In genomic region chr1:100019220-100019619, GRCh38 we compare ENCODE assay signal across 28 cellular contexts.
"Had no signal": no experiment of that assay in that cellular context is flagged by ENCODE, and none has a peak within 500 bp of the region (broad histone marks: within the 10 kb centered on the region; RNA-seq: fewer than 3 reads in every experiment).

No MANE protein-coding gene starts in this region.

- DNase-seq: colonic mucosa; cortex of kidney; dermis blood vessel endothelial cell; dorsolateral prefrontal cortex; effector CD4-positive, alpha-beta T cell; effector CD8-positive, alpha-beta T cell; effector memory CD4-positive, alpha-beta T cell; effector memory CD8-positive, alpha-beta T cell; endodermal cell; erythroblast; esophagus squamous epithelium; foreskin fibroblast; foreskin keratinocyte; foreskin melanocyte; gastrocnemius medialis; glutamatergic neuron; head of caudate nucleus; heart left ventricle; heart right ventricle had no signal

- H3K4me1 ChIP-seq: colonic mucosa, esophagus muscularis mucosa, esophagus squamous epithelium, foreskin keratinocyte, gastrocnemius medialis, gastroesophageal sphincter, heart left ventricle, heart right ventricle had no signal

- H3K9me3 ChIP-seq: colonic mucosa, esophagus muscularis mucosa, esophagus squamous epithelium, gastrocnemius medialis, gastroesophageal sphincter, heart left ventricle, heart right ventricle had no signal

- FAIRE-seq: colon, endometrium, endothelial cell of umbilical vein, frontal cortex had no signal

- ATAC-seq: effector memory CD8-positive, alpha-beta T cell; foreskin keratinocyte; gastrocnemius medialis; gastroesophageal sphincter; heart left ventricle; heart right ventricle had no signal

- H3K36me3 ChIP-seq: colonic mucosa, gastrocnemius medialis had no signal

- H3K27me3 ChIP-seq: colonic mucosa, dorsolateral prefrontal cortex, esophagus muscularis mucosa, esophagus squamous epithelium, foreskin keratinocyte, gastrocnemius medialis, gastroesophageal sphincter, heart left ventricle, heart right ventricle, hepatocyte had no signal

- H3K79me2 ChIP-seq: hepatocyte had no signal

- H3K27ac ChIP-seq: colonic mucosa, coronary artery, dorsolateral prefrontal cortex, epithelial cell of prostate, esophagus muscularis mucosa, esophagus squamous epithelium, foreskin keratinocyte, gastrocnemius medialis, gastroesophageal sphincter, heart left ventricle, heart right ventricle, hepatocyte had no signal

- H3K4me2 ChIP-seq: hepatocyte had no signal

- H3K4me3 ChIP-seq: colonic mucosa, coronary artery, dorsolateral prefrontal cortex, esophagus muscularis mucosa, esophagus squamous epithelium, gastrocnemius medialis, gastroesophageal sphincter, heart left ventricle, heart right ventricle, hepatocyte had no signal

- H2AFZ ChIP-seq: hepatocyte had no signal
